Comparison of ENCODE assay signal across 13 cellular contexts in the genomic region with DNA sequence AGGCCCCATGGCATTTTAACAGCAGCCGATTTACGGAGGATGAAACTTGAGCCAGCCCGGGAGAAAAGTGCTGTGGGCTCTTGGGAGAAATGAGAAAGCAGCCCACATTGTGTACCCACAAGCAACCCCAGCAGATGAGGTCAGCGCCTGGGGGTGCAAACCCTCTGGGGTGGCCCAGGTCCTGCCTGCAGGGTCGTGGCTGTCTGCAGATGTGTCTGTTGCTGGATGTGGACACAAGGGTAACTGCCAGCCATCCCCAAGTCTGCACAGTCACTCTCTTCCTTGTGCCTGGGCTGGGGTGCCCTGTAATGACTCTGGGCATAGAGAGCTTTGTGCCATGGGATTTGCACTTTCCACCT.
A peak's percentile ranks its signal among the peaks of the same experiment; 100 is the strongest.
DNase-seq lines count a peak whose midpoint lies in the region; ATAC-seq, FAIRE-seq and TF ChIP-seq lines count a peak whose summit lies in the region.
"Had no signal": no experiment of that assay in that cellular context is flagged by ENCODE, and none has a peak within 500 bp of the region (broad histone marks: within the 10 kb centered on the region; RNA-seq: fewer than 3 reads in every experiment).

No MANE protein-coding gene starts in this region.

- H3K4me3 ChIP-seq in astrocyte (ENCODE audit: insufficient read depth, low read depth, low read length): no peak overlapping the region
- no peak overlapping the region for H3K4me3 ChIP-seq in right lobe of liver
- no peak overlapping the region for H3K4me3 ChIP-seq in thyroid gland (replicated peaks in 1 of 3)
- H3K4me3 ChIP-seq: GM23338 had no signal

- H3K27me3 ChIP-seq in astrocyte (ENCODE audit: insufficient read depth, low read length) (no peaks in the 10 kb centered on the region), right lobe of liver (no peaks in the 10 kb centered on the region), thyroid gland (no peaks in the 10 kb centered on the region)
- H3K27me3 ChIP-seq: brain microvascular endothelial cell had no signal

- peaks cover 22% of the 10 kb centered on the region for H4K20me1 ChIP-seq in astrocyte (ENCODE audit: insufficient read depth, low read length)

- peak in 3 of 4 donors; percentile 0 to 9 (median 1) for ATAC-seq in right lobe of liver
- no peak for ATAC-seq in HG03039 (IDR thresholded peaks at IDR 0.05; ENCODE audit: unreplicated experiment)
- ATAC-seq in HG03045 (IDR thresholded peaks at IDR 0.05; ENCODE audit: unreplicated experiment): no peak
- ATAC-seq: GM23338 had no signal

- H3K9ac ChIP-seq in astrocyte (ENCODE audit: low read length): no peak overlapping the region
- H3K9ac ChIP-seq: SK-N-SH had no signal

- TF ChIP-seq POLR2A in right lobe of liver (IDR thresholded peaks at IDR 0.05) (no peak), thyroid gland (IDR thresholded peaks at IDR 0.05) (no peak)

- H3K36me3 Mint-ChIP-seq in astrocyte (ENCODE audit: low read depth, unreplicated experiment): no peaks in the 10 kb centered on the region

- WGBS in right lobe of liver (ENCODE audit: insufficient coverage, low coverage, low lambda C conversion rate, missing lambda C conversion rate): 24% methylated on average over 3 of the region's 5 CpGs
- 69% methylated on average over 5 of the region's 5 CpGs for WGBS in thyroid gland, 2 donors

- H3K9me3 Mint-ChIP-seq in astrocyte (ENCODE audit: unreplicated experiment): no peaks in the 10 kb centered on the region
- H3K9me3 Mint-ChIP-seq: GM23338 had no signal

- no peak overlapping the region for H3K27ac Mint-ChIP-seq in astrocyte (ENCODE audit: unreplicated experiment)

- peaks cover 22% of the 10 kb centered on the region for H3K4me1 Mint-ChIP-seq in astrocyte (ENCODE audit: low read depth, unreplicated experiment)

- no peak for FAIRE-seq in astrocyte (lab: Jason Lieb, UNC)
- FAIRE-seq: HTR-8/SVneo had no signal

- peaks cover 1% of the 10 kb centered on the region for H3K27me3 Mint-ChIP-seq in astrocyte (ENCODE audit: low read depth, unreplicated experiment)

- no peak overlapping the region for H3K4me3 Mint-ChIP-seq in astrocyte (ENCODE audit: unreplicated experiment)
- H3K4me3 Mint-ChIP-seq: GM23338 had no signal

- H3K36me3 ChIP-seq in astrocyte (ENCODE audit: insufficient read depth, low read length) (no peaks in the 10 kb centered on the region), right lobe of liver (no peaks in the 10 kb centered on the region), thyroid gland (no peaks in the 10 kb centered on the region)
- H3K36me3 ChIP-seq: brain microvascular endothelial cell had no signal

- H3K27ac ChIP-seq in astrocyte (ENCODE audit: low read depth, low read length): no peak overlapping the region
- peak overlapping the region; percentile 17 to 61 (median 33) for H3K27ac ChIP-seq in right lobe of liver
- peak overlapping the region; percentile 68 to 81 (median 69) for H3K27ac ChIP-seq in thyroid gland
- H3K27ac ChIP-seq: brain microvascular endothelial cell had no signal

- no peaks in the 10 kb centered on the region for H3K79me2 ChIP-seq in astrocyte (ENCODE audit: insufficient read depth, low read length)

- DNase-seq in NCI-H1436 (lab: John Stamatoyannopoulos, UW): peak; percentile 42
- no peak for DNase-seq in NCI-H1436 treated with DMSO at 0.1 percent for 48 hours (lab: John Stamatoyannopoulos, UW)
- DNase-seq in astrocyte (ENCODE audit: low read depth): no peak
- DNase-seq in right lobe of liver: no peak
- peak; percentile 24 to 28 for DNase-seq in thyroid gland
- no peak for DNase-seq in stimulated activated CD4-positive, alpha-beta T cell treated with anti-CD3 and anti-CD28 coated beads, Interleukin-4, amount 100 ng/mL, for 24 hours
- DNase-seq: activated CD4-positive, alpha-beta T cell treated with anti-CD3 and anti-CD28 coated beads for 1 hour; SK-N-SH had no signal

- no peak overlapping the region for H2AFZ ChIP-seq in astrocyte (ENCODE audit: low read depth, low read length)
- H2AFZ ChIP-seq: GM23338 had no signal

- TF ChIP-seq CTCF in astrocyte (IDR thresholded peaks at IDR 0.05; ENCODE audit: insufficient read depth, low read depth, low read length) (no peak), right lobe of liver (IDR thresholded peaks at IDR 0.05) (no peak), thyroid gland (IDR thresholded peaks at IDR 0.05) (no peak)

- H3K4me1 ChIP-seq in astrocyte (ENCODE audit: insufficient read depth, low read length) (peaks cover 9% of the 10 kb centered on the region), right lobe of liver (peaks cover 0 to 27% (median 13%) of the 10 kb centered on the region in 4 donors), thyroid gland (peaks cover 29 to 33% of the 10 kb centered on the region in 2 donors)

- peak overlapping the region; percentile 31 for H3K4me2 ChIP-seq in astrocyte (ENCODE audit: low read length)
- H3K4me2 ChIP-seq: GM23338, SK-N-SH had no signal

- H3K9me3 ChIP-seq in astrocyte (ENCODE audit: insufficient read depth, low read depth, low read length) (no peaks in the 10 kb centered on the region), right lobe of liver (no peaks in the 10 kb centered on the region), thyroid gland (no peaks in the 10 kb centered on the region)
- H3K9me3 ChIP-seq: SK-N-SH had no signal

- intact Hi-C loops in right lobe of liver (cut with DNase I) (no loop called here), thyroid gland (cut with DNase I) (no loop called here)

Comparison
In these comparisons a context has a peak if more than half of its experiments do, and no peak if none do; other contexts are left out.
1. DNase-seq: peak in NCI-H1436 (single experiment) and thyroid gland (2 of 2); none in NCI-H1436 treated with DMSO at 0.1 percent for 48 hours (single experiment), astrocyte (single experiment), right lobe of liver (0 of 3) and stimulated activated CD4-positive, alpha-beta T cell treated with anti-CD3 and anti-CD28 coated beads, Interleukin-4, amount 100 ng/mL, for 24 hours (single experiment).
2. ATAC-seq: peak in right lobe of liver (3 of 4); none in HG03039 (single experiment) and HG03045 (single experiment).